In genomic region chr11:67266424-67267187, GRCh38 we compare ENCODE assay signal across 1 cellular context.
A peak's percentile ranks its signal among the peaks of the same experiment; 100 is the strongest.
TF ChIP-seq lines count a peak whose summit lies in the region.

GRK2 (plus strand) TSS chr11:67266473; CDS start chr11:67266700, 227 bp downstream.

TF ChIP-seq in HepG2, 621 proteins besides CTCF, POLR2A, EP300 and RAD21 (continued from another document and continues in another):
- TF ChIP-seq ZFY (CRISPR knock-in tag; IDR thresholded peaks at IDR 0.05) (peak; percentile 46), ZNF788 (CRISPR knock-in tag; IDR thresholded peaks at IDR 0.05; ENCODE audit: borderline replicate concordance) (no peak), CBX2 (IDR thresholded peaks at IDR 0.05; ENCODE audit: low read depth, low read length) (no peak), CBX2 (CRISPR knock-in tag; IDR thresholded peaks at IDR 0.05; ENCODE audit: low read depth) (0 out of 2 replicates have a peak, but pooled peaks have one; percentile 33), ZNF318 (CRISPR knock-in tag; IDR thresholded peaks at IDR 0.05) (no peak), NFKBIZ (CRISPR knock-in tag; IDR thresholded peaks at IDR 0.05) (no peak), ZNF574 (CRISPR knock-in tag; IDR thresholded peaks at IDR 0.05) (peak; percentile 7; the same call in 1 of the 2 replicates), ZNF276 (CRISPR knock-in tag; IDR thresholded peaks at IDR 0.05; ENCODE audit: low read depth) (no peak), CSRNP1 (CRISPR knock-in tag; IDR thresholded peaks at IDR 0.05) (no peak), MIER2 (CRISPR knock-in tag; IDR thresholded peaks at IDR 0.05) (no peak), ZNF432 (CRISPR knock-in tag; IDR thresholded peaks at IDR 0.05; ENCODE audit: borderline replicate concordance) (no peak), ZNF460 (CRISPR knock-in tag; IDR thresholded peaks at IDR 0.05; ENCODE audit: borderline replicate concordance) (no peak), KMT2A (CRISPR knock-in tag; IDR thresholded peaks at IDR 0.05) (no peak), ZBTB20 (CRISPR knock-in tag; IDR thresholded peaks at IDR 0.05; ENCODE audit: borderline replicate concordance, low read depth) (no peak), SOX6 (IDR thresholded peaks at IDR 0.05) (no peak), SOX6 (CRISPR knock-in tag; IDR thresholded peaks at IDR 0.05) (no peak), PRMT3 (CRISPR knock-in tag; IDR thresholded peaks at IDR 0.05; ENCODE audit: borderline replicate concordance, low read depth) (no peak), ZNF232 (CRISPR knock-in tag; IDR thresholded peaks at IDR 0.05; ENCODE audit: borderline replicate concordance) (0 out of 2 replicates have a peak, but pooled peaks have one; percentile 53), ZNF766 (CRISPR knock-in tag; IDR thresholded peaks at IDR 0.05; ENCODE audit: borderline replicate concordance) (peak; percentile 27; the same call in 1 of the 2 replicates), SALL1 (CRISPR knock-in tag; IDR thresholded peaks at IDR 0.05) (peak; percentile 6; the same call in 1 of the 2 replicates), SMAD3 (CRISPR knock-in tag; IDR thresholded peaks at IDR 0.05) (no peak), SNAPC5 (CRISPR knock-in tag; IDR thresholded peaks at IDR 0.05; ENCODE audit: borderline replicate concordance) (no peak), ZNF800 (CRISPR knock-in tag; IDR thresholded peaks at IDR 0.05) (0 out of 2 replicates have a peak, but pooled peaks have one; percentile 1), ZNF773 (CRISPR knock-in tag; IDR thresholded peaks at IDR 0.05; ENCODE audit: borderline replicate concordance) (no peak), ISX (CRISPR knock-in tag; conservative IDR thresholded peaks at IDR 0.05) (no peak), ZNF740 (CRISPR knock-in tag; IDR thresholded peaks at IDR 0.05) (no peak), RFXAP (CRISPR knock-in tag; IDR thresholded peaks at IDR 0.05; ENCODE audit: borderline replicate concordance) (0 out of 2 replicates have a peak, but pooled peaks have one; percentile 23), PHF8 (CRISPR knock-in tag; IDR thresholded peaks at IDR 0.05) (0 out of 2 replicates have a peak, but pooled peaks have one; percentile 14), BRD4 (CRISPR knock-in tag; IDR thresholded peaks at IDR 0.05) (no peak), RBFOX2 (IDR thresholded peaks at IDR 0.05; ENCODE audit: low read depth, low read length) (peak; percentile 47), PCBP1 (IDR thresholded peaks at IDR 0.05; ENCODE audit: borderline replicate concordance, low read depth, low read length) (no peak), KAT7 (CRISPR knock-in tag; IDR thresholded peaks at IDR 0.05; ENCODE audit: borderline replicate concordance) (0 out of 2 replicates have a peak, but pooled peaks have one; percentile 32), ZNF615 (CRISPR knock-in tag; IDR thresholded peaks at IDR 0.05; ENCODE audit: borderline replicate concordance) (no peak), BCL6 (CRISPR knock-in tag; IDR thresholded peaks at IDR 0.05) (no peak), YY1 (IDR thresholded peaks at IDR 0.05; ENCODE audit: insufficient read depth, insufficient replicate concordance, low read depth, low read length) (peak; percentile 88), ATRX (CRISPR knock-in tag; IDR thresholded peaks at IDR 0.05; ENCODE audit: borderline replicate concordance) (no peak), THAP9 (CRISPR knock-in tag; IDR thresholded peaks at IDR 0.05; ENCODE audit: borderline replicate concordance) (no peak), PLRG1 (conservative IDR thresholded peaks at IDR 0.05) (no peak), ZNF17 (CRISPR knock-in tag; IDR thresholded peaks at IDR 0.05) (no peak), ZNF414 (CRISPR knock-in tag; IDR thresholded peaks at IDR 0.05) (0 out of 2 replicates have a peak, but pooled peaks have one; percentile 29)
